In genomic region chr13:95710313-95710712, GRCh38 we compare ENCODE assay signal across 16 cellular contexts. TPM values are rescaled to one million over a fixed set of nuclear protein-coding genes. Genes with fewer than 3 reads are reported as not detected.
DNase-seq lines count a peak whose midpoint lies in the region; ATAC-seq, FAIRE-seq and TF ChIP-seq lines count a peak whose summit lies in the region.
"Had no signal": no experiment of that assay in that cellular context is flagged by ENCODE, and none has a peak within 500 bp of the region (broad histone marks: within the 10 kb centered on the region; RNA-seq: fewer than 3 reads in every experiment).

No MANE protein-coding gene starts in this region.

- DNase-seq in AG10803 (ENCODE audit: low read depth) (peak; percentile 66), IMR-90 (peak; percentile 84), bronchial epithelial cell (ENCODE audit: low read depth) (peak; percentile 58), keratinocyte (ENCODE audit: low read depth, low spot score) (peak; percentile 11), NCI-H1694 (lab: John Stamatoyannopoulos, UW) (no peak), small intestine (no peak), ecto neural progenitor cell (ENCODE audit: low spot score) (no peak)
- no peak for DNase-seq in activated T-cell treated with anti-CD3 and anti-CD28 coated beads, Interleukin-2, amount 50 U/mL, for 48 hours
- DNase-seq: activated CD4-positive, alpha-beta T cell treated with anti-CD3 and anti-CD28 coated beads, Interleukin-2, amount 10 ng/mL, durations not matched to agents 24 days and 14 days; activated T-cell treated with anti-CD3 and anti-CD28 coated beads, Interleukin-2, amount 50 U/mL, for 4 hours; BE2C; GOT3; KBM-7; NCI-H1436 had no signal

- H3K56ac ChIP-seq in IMR-90 (ENCODE audit: extremely low read depth, insufficient read depth, low read length): no peak overlapping the region

- peaks cover 36% of the 10 kb centered on the region for H3K79me2 ChIP-seq in keratinocyte (ENCODE audit: control insufficient read depth, insufficient read depth, low read length)

- no peak overlapping the region for H4K5ac ChIP-seq in IMR-90 (ENCODE audit: low read depth, low read length)

- BruUV-seq in IMR-90 (replicated peaks; lab: Mats Ljungman, UMichigan): no TSS peak

- no peak for FAIRE-seq in bronchial epithelial cell (lab: Jason Lieb, UNC)
- no peak for FAIRE-seq in keratinocyte (lab: Jason Lieb, UNC)
- FAIRE-seq in small intestine (lab: Jason Lieb, UNC): no peak

- peaks cover 6 to 50% of the 10 kb centered on the region in 2 experiments; a peak in 3 of 4 replicates for H3K79me1 ChIP-seq in IMR-90 (ENCODE audit: low read depth in 1 of 2, low read length in 2 of 2)

- H3K9me1 ChIP-seq in IMR-90 (ENCODE audit: insufficient read depth, low read length): peaks cover 10% of the 10 kb centered on the region
- H3K9me1 ChIP-seq in keratinocyte (ENCODE audit: control insufficient read depth, extremely low read depth, insufficient read depth, low read length): no peaks in the 10 kb centered on the region

- WGBS in IMR-90 (ENCODE audit: extremely low coverage in 2 of 2, insufficient read length in 1 of 2), 2 experiments: 100% methylated on average over 1 of the region's 2 CpGs; no CpG with 5 or more reads in 1 of the 2 experiments
- 77 to 94% (median 84%) methylated on average over 2 of the region's 2 CpGs for WGBS in small intestine, 3 donors

- no peak overlapping the region for H2AK5ac ChIP-seq in IMR-90 (ENCODE audit: low read depth, low read length)

- TF ChIP-seq CTCF in AG10803 (conservative IDR thresholded peaks at IDR 0.05; ENCODE audit: low read length) (no peak), IMR-90 (conservative IDR thresholded peaks at IDR 0.05; ENCODE audit: low read depth, low read length) (no peak), bronchial epithelial cell (IDR thresholded peaks at IDR 0.05; ENCODE audit: insufficient read depth, low read length, severe bottlenecking) (no peak), keratinocyte (optimal IDR thresholded peaks at IDR 0.05 in 1 of 3, IDR thresholded peaks at IDR 0.05 in 1 of 3, conservative IDR thresholded peaks at IDR 0.05 in 1 of 3; ENCODE audit: extremely low read depth in 1 of 3, insufficient read depth in 2 of 3, low read length in 3 of 3) (no peak)

- no peak overlapping the region for H2BK15ac ChIP-seq in IMR-90 (ENCODE audit: low read depth, low read length)

- H4K8ac ChIP-seq in IMR-90 (ENCODE audit: low read depth in 2 of 2, low read length in 2 of 2): no peak overlapping the region

- no peak overlapping the region for H2BK20ac ChIP-seq in IMR-90 (ENCODE audit: low read depth, low read length)

- no peak for TF ChIP-seq POLR2A in IMR-90 (IDR thresholded peaks at IDR 0.05; ENCODE audit: low read depth, low read length)

- H3K9me3 ChIP-seq in IMR-90 (ENCODE audit: control insufficient read depth, insufficient read depth, low read length): no peaks in the 10 kb centered on the region
- no peaks in the 10 kb centered on the region for H3K9me3 ChIP-seq in keratinocyte (ENCODE audit: control insufficient read depth, low read depth, low read length)
- H3K9me3 ChIP-seq in small intestine (ENCODE audit: control insufficient read depth, low read depth): no peaks in the 10 kb centered on the region
- H3K9me3 ChIP-seq: BE2C, upper lobe of left lung had no signal

- H3K27ac ChIP-seq in IMR-90 (ENCODE audit: insufficient read depth, low read length) (no peak overlapping the region), keratinocyte (ENCODE audit: control insufficient read depth, insufficient read depth, low read length) (peak overlapping the region; percentile 4), small intestine (ENCODE audit: low read depth in 1 of 2, low read length in 1 of 2) (no peak overlapping the region)

- no peak overlapping the region for H3K23ac ChIP-seq in IMR-90 (ENCODE audit: low read depth, low read length)

- dilution Hi-C loops in IMR-90 (cut with HindIII; ENCODE audit: low sequenced_read_pairs, unreplicated experiment): no loop called here
- dilution Hi-C loops in keratinocyte (cut with MboI; ENCODE audit: extremely low pct_ligation_motif_present, low sequenced_read_pairs): no loop called here

- no peak overlapping the region for H3K18ac ChIP-seq in IMR-90 (ENCODE audit: low read depth, low read length)

- H2BK5ac ChIP-seq in IMR-90 (ENCODE audit: low read depth, low read length, poor library complexity, severe bottlenecking): no peak overlapping the region

- no peak for ATAC-seq in IMR-90 (ENCODE audit: low read depth)
- ATAC-seq: activated T-cell treated with anti-CD3 and anti-CD28 coated beads, Interleukin-2, amount 50 U/mL, for 4 hours; stimulated activated memory B cell treated with anti-CD40 and anti-IgM and Interleukin-4, amounts not matched to agents 10 μg/mL and 1 μg/mL and 100 μg/mL, for 72 hours had no signal

- H3K36me3 ChIP-seq in IMR-90 (ENCODE audit: control insufficient read depth, insufficient read depth, low read length) (peaks cover 5% of the 10 kb centered on the region; the same call in 1 of the 2 replicates), bronchial epithelial cell (ENCODE audit: control insufficient read depth, insufficient read depth, low read length) (peaks cover 3% of the 10 kb centered on the region), keratinocyte (ENCODE audit: control insufficient read depth in 2 of 2, extremely low read depth in 1 of 2, insufficient read depth in 2 of 2, low read length in 2 of 2) (peaks cover 0 to 11% of the 10 kb centered on the region in 2 experiments), small intestine (ENCODE audit: control insufficient read depth in 2 of 2, insufficient read depth in 2 of 2, low read length in 2 of 2) (peaks cover 2 to 8% of the 10 kb centered on the region in 2 donors)

- intact Hi-C loops in IMR-90 (cut with micrococcal nuclease): no loop called here

- TF ChIP-seq RAD21 in IMR-90 (IDR thresholded peaks at IDR 0.05; ENCODE audit: low read length): no peak

- in situ Hi-C loops in IMR-90 (cut with MboI; ENCODE audit: low sequenced_read_pairs): no loop called here

- no peak overlapping the region for H2BK120ac ChIP-seq in IMR-90 (ENCODE audit: low read depth, low read length)

- no peak overlapping the region for H4K91ac ChIP-seq in IMR-90 (ENCODE audit: insufficient read depth, low read depth, low read length)

- CTCF ChIA-PET in IMR-90 (lab: Yijun Ruan, JAX): interaction anchor here (0.8 kb wide), 1 partner anchor 11 kb away, joined by 4 read pairs; no protein-coding TSS in a partner anchor

- no peak overlapping the region for H2AK9ac ChIP-seq in IMR-90 (replicated peaks; ENCODE audit: low read depth, low read length, poor library complexity)

- H2AFZ ChIP-seq in IMR-90 (replicated peaks; ENCODE audit: low read length, poor library complexity) (no peak overlapping the region), keratinocyte (ENCODE audit: control insufficient read depth, low read length) (no peak overlapping the region)

- H3K14ac ChIP-seq in IMR-90 (replicated peaks; ENCODE audit: low read depth, low read length): no peak overlapping the region

- H4K20me1 ChIP-seq in IMR-90 (ENCODE audit: insufficient read depth, low read length) (peaks cover 26% of the 10 kb centered on the region), keratinocyte (ENCODE audit: control insufficient read depth, extremely low read depth, insufficient read depth, low read length) (peaks cover 5% of the 10 kb centered on the region)

- H3K4me3 ChIP-seq in AG10803 (ENCODE audit: low read length): no peak overlapping the region
- no peak overlapping the region for H3K4me3 ChIP-seq in IMR-90 (ENCODE audit: insufficient read depth, low read depth, low read length)
- H3K4me3 ChIP-seq in bronchial epithelial cell (ENCODE audit: low read depth, low read length): no peak overlapping the region
- H3K4me3 ChIP-seq in keratinocyte (ENCODE audit: control insufficient read depth in 2 of 3, extremely low read depth in 1 of 3, insufficient read depth in 2 of 3, low read depth in 1 of 3, low read length in 3 of 3): no peak overlapping the region
- no peak overlapping the region for H3K4me3 ChIP-seq in small intestine (ENCODE audit: low read depth in 1 of 2, low read length in 2 of 2)
- H3K4me3 ChIP-seq: upper lobe of left lung had no signal

- POLR2A ChIA-PET in IMR-90 (lab: Charles Lee; ENCODE audit: unreplicated experiment): no interaction called here

- H3K9ac ChIP-seq in IMR-90 (ENCODE audit: low read depth, low read length) (no peak overlapping the region), keratinocyte (ENCODE audit: control insufficient read depth, extremely low read depth, insufficient read depth, low read length) (no peak overlapping the region)

- no peaks in the 10 kb centered on the region; the same call in 1 of the 2 replicates for H3K4me1 ChIP-seq in IMR-90 (ENCODE audit: control insufficient read depth, insufficient read depth, low read length)
- H3K4me1 ChIP-seq in keratinocyte (ENCODE audit: control insufficient read depth, extremely low read depth, insufficient read depth, low read length): peaks cover 9% of the 10 kb centered on the region
- peaks cover 0 to 4% of the 10 kb centered on the region in 2 donors for H3K4me1 ChIP-seq in small intestine (ENCODE audit: control insufficient read depth in 2 of 2, insufficient read depth in 1 of 2, low read depth in 1 of 2, low read length in 1 of 2)
- H3K4me1 ChIP-seq: BE2C had no signal

- H3K4me2 ChIP-seq in IMR-90 (ENCODE audit: low read depth, low read length): no peak overlapping the region
- no peak overlapping the region for H3K4me2 ChIP-seq in keratinocyte (ENCODE audit: control insufficient read depth, extremely low read depth, insufficient read depth, low read depth, low read length)

- H3K27me3 ChIP-seq in IMR-90 (ENCODE audit: control insufficient read depth, insufficient read depth, low read length): no peaks in the 10 kb centered on the region
- no peaks in the 10 kb centered on the region for H3K27me3 ChIP-seq in bronchial epithelial cell (ENCODE audit: control insufficient read depth, insufficient read depth, low read length)
- H3K27me3 ChIP-seq in keratinocyte (ENCODE audit: control insufficient read depth, extremely low read depth, insufficient read depth, low read length): no peaks in the 10 kb centered on the region
- H3K27me3 ChIP-seq in small intestine (ENCODE audit: control insufficient read depth in 2 of 2, insufficient read depth in 2 of 2, low read length in 2 of 2): no peaks in the 10 kb centered on the region
- H3K27me3 ChIP-seq: BE2C, upper lobe of left lung had no signal

- H3K4ac ChIP-seq in IMR-90 (ENCODE audit: low read depth, low read length): no peak overlapping the region

RNA-seq across cellular contexts. Expression of gene DNAJC3, which starts 33.4 kb away (rescaled TPM):
- total RNA-seq in IMR-90 (2012; rRNA removed) (28.5 and 51.4 TPM in 2 replicates), bronchial epithelial cell (58.4 and 72.7 TPM in 2 replicates)
- polyA plus RNA-seq in IMR-90 (2012; rRNA removed) (8.7 and 10.7 TPM in 2 replicates), keratinocyte (11.5 to 26.4 TPM (median 23.8 TPM) in 3 replicates), small intestine (10 to 100 TPM in 1 of 3 donors, 1 to 10 TPM in 2; 8.7 to 29.1 (median 9.5) TPM)
- 3.3 and 3.8 TPM in 2 replicates for polyA plus RNA-seq in IMR-90 (2012; cell fraction: cytosol; rRNA removed)
- polyA plus RNA-seq in IMR-90 (2012; cell fraction: nucleus; rRNA removed; ENCODE audit: low replicate concordance): 1.3 and 4.2 TPM in 2 replicates
- polyA plus RNA-seq in keratinocyte (2011; ENCODE audit: low read depth): 24.2 TPM
- polyA plus RNA-seq in keratinocyte (2011; cell fraction: cytosol; rRNA removed): 6.4 and 12.8 TPM in 2 replicates
- 19.9 and 26.5 TPM in 2 replicates for polyA plus RNA-seq in keratinocyte (2011; cell fraction: nucleus; rRNA removed)
- 17.0 and 29.2 TPM in 2 replicates for polyA plus RNA-seq in keratinocyte (2012; ENCODE audit: low replicate concordance)
- polyA minus RNA-seq in keratinocyte: 12.7 to 40.5 TPM (median 21.2 TPM) in 3 replicates
- polyA minus RNA-seq in keratinocyte (2011; cell fraction: cytosol; rRNA and poly(A)+ RNA removed): 15.7 TPM
- 27.2 and 46.9 TPM in 2 replicates for polyA minus RNA-seq in keratinocyte (2011; cell fraction: nucleus; rRNA and poly(A)+ RNA removed)

Comparison
In these comparisons a context has a peak if more than half of its experiments do, and no peak if none do; other contexts are left out.
1. DNase-seq: peak in AG10803 (single experiment), IMR-90 (single experiment), bronchial epithelial cell (single experiment) and keratinocyte (single experiment); none in NCI-H1694 (single experiment), small intestine (single experiment), ecto neural progenitor cell (single experiment) and activated T-cell treated with anti-CD3 and anti-CD28 coated beads, Interleukin-2, amount 50 U/mL, for 48 hours (0 of 2).